1 cellular context compared by ENCODE assay signal in the genomic region with DNA sequence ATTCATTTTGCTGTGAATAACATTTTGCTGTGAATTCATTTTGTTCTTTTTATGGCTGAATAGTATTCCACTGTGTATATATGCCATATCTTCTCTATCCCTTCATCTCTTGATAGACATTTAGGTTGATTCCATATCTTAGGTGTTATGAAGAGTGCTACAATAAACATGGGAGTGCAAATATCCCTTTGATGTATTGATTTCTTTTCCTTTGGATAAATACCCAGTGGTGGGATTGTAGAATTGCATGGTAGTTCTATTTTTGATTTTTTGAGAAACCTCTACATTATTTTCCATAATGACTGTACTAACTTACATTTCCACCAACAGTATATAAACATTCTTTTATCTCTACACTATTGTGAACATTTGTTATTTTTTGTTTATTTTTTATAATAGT.
TF ChIP-seq lines count a peak whose summit lies in the region.

No MANE protein-coding gene starts in this region.

TF ChIP-seq in GM12878, 131 proteins besides CTCF, POLR2A, EP300 and RAD21 (continued from another document):
- TF ChIP-seq BACH1 (IDR thresholded peaks at IDR 0.05; ENCODE audit: borderline replicate concordance): no peak
- TF ChIP-seq PAX8 (IDR thresholded peaks at IDR 0.05): no peak
- no peak for TF ChIP-seq HCFC1 (IDR thresholded peaks at IDR 0.05; ENCODE audit: low read length)
- TF ChIP-seq, protein P1, sequence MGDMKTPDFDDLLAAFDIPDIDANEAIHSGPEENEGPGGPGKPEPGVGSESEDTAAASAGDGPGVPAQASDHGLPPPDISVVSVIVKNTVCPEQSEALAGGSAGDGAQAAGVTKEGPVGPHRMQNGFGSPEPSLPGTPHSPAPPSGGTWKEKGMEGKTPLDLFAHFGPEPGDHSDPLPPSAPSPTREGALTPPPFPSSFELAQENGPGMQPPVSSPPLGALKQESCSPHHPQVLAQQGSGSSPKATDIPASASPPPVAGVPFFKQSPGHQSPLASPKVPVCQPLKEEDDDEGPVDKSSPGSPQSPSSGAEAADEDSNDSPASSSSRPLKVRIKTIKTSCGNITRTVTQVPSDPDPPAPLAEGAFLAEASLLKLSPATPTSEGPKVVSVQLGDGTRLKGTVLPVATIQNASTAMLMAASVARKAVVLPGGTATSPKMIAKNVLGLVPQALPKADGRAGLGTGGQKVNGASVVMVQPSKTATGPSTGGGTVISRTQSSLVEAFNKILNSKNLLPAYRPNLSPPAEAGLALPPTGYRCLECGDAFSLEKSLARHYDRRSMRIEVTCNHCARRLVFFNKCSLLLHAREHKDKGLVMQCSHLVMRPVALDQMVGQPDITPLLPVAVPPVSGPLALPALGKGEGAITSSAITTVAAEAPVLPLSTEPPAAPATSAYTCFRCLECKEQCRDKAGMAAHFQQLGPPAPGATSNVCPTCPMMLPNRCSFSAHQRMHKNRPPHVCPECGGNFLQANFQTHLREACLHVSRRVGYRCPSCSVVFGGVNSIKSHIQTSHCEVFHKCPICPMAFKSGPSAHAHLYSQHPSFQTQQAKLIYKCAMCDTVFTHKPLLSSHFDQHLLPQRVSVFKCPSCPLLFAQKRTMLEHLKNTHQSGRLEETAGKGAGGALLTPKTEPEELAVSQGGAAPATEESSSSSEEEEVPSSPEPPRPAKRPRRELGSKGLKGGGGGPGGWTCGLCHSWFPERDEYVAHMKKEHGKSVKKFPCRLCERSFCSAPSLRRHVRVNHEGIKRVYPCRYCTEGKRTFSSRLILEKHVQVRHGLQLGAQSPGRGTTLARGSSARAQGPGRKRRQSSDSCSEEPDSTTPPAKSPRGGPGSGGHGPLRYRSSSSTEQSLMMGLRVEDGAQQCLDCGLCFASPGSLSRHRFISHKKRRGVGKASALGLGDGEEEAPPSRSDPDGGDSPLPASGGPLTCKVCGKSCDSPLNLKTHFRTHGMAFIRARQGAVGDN (IDR thresholded peaks at IDR 0.05): no peak
- TF ChIP-seq RAD51 (IDR thresholded peaks at IDR 0.05): no peak
- TF ChIP-seq CHD1 (IDR thresholded peaks at IDR 0.05; ENCODE audit: low read depth, low read length): no peak
- TF ChIP-seq SUPT20H (IDR thresholded peaks at IDR 0.05; ENCODE audit: borderline replicate concordance, control insufficient read depth, low read depth, low read length): no peak
- no peak for TF ChIP-seq RB1 (IDR thresholded peaks at IDR 0.05; ENCODE audit: borderline replicate concordance)
- TF ChIP-seq STAT1 (conservative IDR thresholded peaks at IDR 0.05): no peak
- TF ChIP-seq MXI1 (IDR thresholded peaks at IDR 0.05; ENCODE audit: low read depth, low read length): no peak
